Comparison of ENCODE assay signal across 8 cellular contexts in genomic region chr12:68450947-68451260, GRCh38.
DNase-seq lines count a peak whose midpoint lies in the region; ATAC-seq lines count a peak whose summit lies in the region.

No MANE protein-coding gene starts in this region.

- no peaks in the 10 kb centered on the region for H3K36me3 Mint-ChIP-seq in activated T-cell treated with anti-CD3 and anti-CD28 coated beads, Interleukin-2, amount 50 U/mL, for 24 hours (ENCODE audit: low read depth)
- H3K36me3 Mint-ChIP-seq in T-cell = no peaks in the 10 kb centered on the region
- peaks cover 0 to 6% (median 2%) of the 10 kb centered on the region in 3 donors for H3K36me3 Mint-ChIP-seq in immature natural killer cell

- WGBS in thymus = 5% methylated on average over 3 of the region's 3 CpGs

- POLR2A ChIA-PET in T-cell (lab: Charles Lee) = interaction anchor here (0.6 to 0.7 kb wide), 2 partner anchors 14 to 94 kb away, joined by 4 to 7 read pairs; no protein-coding TSS in a partner anchor

- no peak for DNase-seq in activated T-cell treated with anti-CD3 and anti-CD28 coated beads, Interleukin-2, amount 50 U/mL, for 24 hours
- DNase-seq in activated T-cell treated with anti-CD3 and anti-CD28 coated beads, Interleukin-2, amount 50 U/mL, for 1 hour = no peak
- DNase-seq in T-cell (no peak), immature natural killer cell (no peak), GM19238 (ENCODE audit: insufficient read length, low spot score) (no peak), NCI-H1694 treated with DMSO at 0.1 percent for 48 hours (lab: John Stamatoyannopoulos, UW) (no peak), superior temporal gyrus (ENCODE audit: extremely low spot score) (no peak)

- H3K27me3 Mint-ChIP-seq in activated T-cell treated with anti-CD3 and anti-CD28 coated beads, Interleukin-2, amount 50 U/mL, for 24 hours = no peaks in the 10 kb centered on the region
- H3K27me3 Mint-ChIP-seq in T-cell (no peaks in the 10 kb centered on the region), immature natural killer cell (ENCODE audit: low read depth in 3 of 3) (peaks cover 0 to 3% (median 0%) of the 10 kb centered on the region in 3 donors)

- H3K27ac Mint-ChIP-seq in activated T-cell treated with anti-CD3 and anti-CD28 coated beads, Interleukin-2, amount 50 U/mL, for 24 hours = peak overlapping the region; percentile 98
- H3K27ac Mint-ChIP-seq in T-cell = peak overlapping the region; percentile 90 to 92
- H3K27ac Mint-ChIP-seq in immature natural killer cell = peak overlapping the region; percentile 91 to 99 (median 94)

- peaks cover 88% of the 10 kb centered on the region for H3K4me1 Mint-ChIP-seq in activated T-cell treated with anti-CD3 and anti-CD28 coated beads, Interleukin-2, amount 50 U/mL, for 24 hours (ENCODE audit: low read depth)
- peaks cover 87 to 97% (median 95%) of the 10 kb centered on the region in 3 donors for H3K4me1 Mint-ChIP-seq in T-cell
- H3K4me1 Mint-ChIP-seq in immature natural killer cell = peaks cover 95 to 100% of the 10 kb centered on the region in 2 donors

- H3K4me3 Mint-ChIP-seq in activated T-cell treated with anti-CD3 and anti-CD28 coated beads, Interleukin-2, amount 50 U/mL, for 24 hours = peak overlapping the region; percentile 58
- peak overlapping the region; percentile 51 to 76 (median 70) for H3K4me3 Mint-ChIP-seq in T-cell
- H3K4me3 Mint-ChIP-seq in immature natural killer cell = peak overlapping the region; percentile 84 to 98 (median 92)

- no peaks in the 10 kb centered on the region for H3K9me3 ChIP-seq in thymus (ENCODE audit: control insufficient read depth)

- no peaks in the 10 kb centered on the region for H3K36me3 ChIP-seq in thymus (ENCODE audit: control insufficient read depth, insufficient read depth)

- peak overlapping the region; percentile 11 for H3K4me3 ChIP-seq in thymus (ENCODE audit: low read length)

- H3K9me3 Mint-ChIP-seq in activated T-cell treated with anti-CD3 and anti-CD28 coated beads, Interleukin-2, amount 50 U/mL, for 24 hours = no peaks in the 10 kb centered on the region
- no peaks in the 10 kb centered on the region for H3K9me3 Mint-ChIP-seq in T-cell
- no peaks in the 10 kb centered on the region for H3K9me3 Mint-ChIP-seq in immature natural killer cell

- peaks cover 24% of the 10 kb centered on the region for H3K4me1 ChIP-seq in thymus (ENCODE audit: control insufficient read depth, insufficient read depth, low read length)

- CTCF ChIA-PET in T-cell (lab: Charles Lee) = interaction anchor here in 1 of 2 donors (0.6 kb wide), 1 partner anchor 217 kb away, joined by 3 read pairs; no protein-coding TSS in a partner anchor

- H3K27me3 ChIP-seq in thymus (ENCODE audit: control insufficient read depth, insufficient read depth) = no peaks in the 10 kb centered on the region

- peak in 2 of 4 experiments; percentile 38 to 65 for ATAC-seq in T-cell (replicated peaks in 1 of 4)

- H3K27ac ChIP-seq in thymus (ENCODE audit: low read depth) = peak overlapping the region; percentile 72
